In the genomic region with DNA sequence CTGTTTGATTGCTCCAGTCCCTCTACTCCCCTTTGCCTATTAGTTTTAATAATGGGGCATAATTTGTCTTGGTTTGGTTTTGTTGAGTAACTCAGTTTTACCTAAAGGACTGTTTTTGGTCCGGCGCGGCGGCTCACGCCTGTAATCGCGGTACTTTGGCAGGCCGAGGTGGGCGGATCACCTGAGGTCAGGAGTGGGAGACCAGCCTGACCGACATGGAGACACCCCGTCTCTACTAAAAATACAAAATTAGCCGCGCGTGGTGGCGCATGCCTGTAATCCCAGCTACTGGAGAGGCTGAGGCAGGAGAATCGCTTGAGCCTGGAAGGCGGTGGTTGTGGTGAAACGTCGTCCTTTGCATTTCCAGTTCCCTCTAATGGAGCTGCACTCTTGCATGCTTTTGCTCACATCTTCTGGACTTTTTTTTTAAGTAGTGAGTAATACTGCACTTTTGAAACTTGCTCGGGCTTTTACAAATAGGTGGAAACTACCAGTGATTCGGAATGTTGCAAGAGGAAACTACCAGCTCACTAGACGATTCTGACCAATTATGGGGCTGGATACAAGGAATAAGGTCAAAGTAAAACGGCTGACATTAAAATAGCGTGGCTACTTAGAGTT, we compare ENCODE assay signal across 8 cellular contexts. TPM values are rescaled to one million over a fixed set of nuclear protein-coding genes. Genes with fewer than 3 reads are reported as not detected.
A peak's percentile ranks its signal among the peaks of the same experiment; 100 is the strongest.
DNase-seq lines count a peak whose midpoint lies in the region; ATAC-seq, FAIRE-seq and TF ChIP-seq lines count a peak whose summit lies in the region.

No MANE protein-coding gene starts in this region.

- H3K27me3 Mint-ChIP-seq in Caco-2 (ENCODE audit: insufficient read depth, unreplicated experiment) = no peaks in the 10 kb centered on the region

- TSS peak; percentile 96 for BruUV-seq in Caco-2 (replicated peaks; lab: Mats Ljungman, UMichigan)

- peaks cover 3% of the 10 kb centered on the region; the same call in 1 of the 2 replicates for H3K36me3 ChIP-seq in Caco-2 (ENCODE audit: control insufficient read depth, insufficient read depth, low read length)
- H3K36me3 ChIP-seq in esophagus squamous epithelium = peaks cover 0 to 49% (median 25%) of the 10 kb centered on the region in 3 donors
- H3K36me3 ChIP-seq in pancreas = peaks cover 4 to 30% (median 26%) of the 10 kb centered on the region in 3 donors

- CTCF ChIA-PET in Caco-2 (lab: Charles Lee) = interaction anchor here (0.7 to 1.6 kb wide), 3 partner anchors 53 to 109 kb away, joined by 3 to 5 read pairs (median 3); a partner anchor contains a TSS

- peak; percentile 10 for ATAC-seq in GM21390 (IDR thresholded peaks at IDR 0.05; ENCODE audit: unreplicated experiment)
- ATAC-seq in HG03575 (IDR thresholded peaks at IDR 0.05; ENCODE audit: extremely low read depth, insufficient number of reproducible peaks, low FRiP score, unreplicated experiment) = peak; percentile 14
- ATAC-seq in pancreas = peak; percentile 3 to 36 (median 8)

- peak overlapping the region; percentile 85 for H3K27ac Mint-ChIP-seq in Caco-2 (ENCODE audit: unreplicated experiment)

- H3K4me1 Mint-ChIP-seq in Caco-2 (ENCODE audit: low read depth, unreplicated experiment) = peaks cover 8% of the 10 kb centered on the region

- no peak for TF ChIP-seq POLR2A in esophagus squamous epithelium (IDR thresholded peaks at IDR 0.05)

- TF ChIP-seq CTCF in Caco-2 (IDR thresholded peaks at IDR 0.05; ENCODE audit: insufficient read depth in 1 of 2, low read depth in 1 of 2, low read length in 1 of 2, severe bottlenecking in 1 of 2, unreplicated experiment in 1 of 2) (no peak), esophagus squamous epithelium (IDR thresholded peaks at IDR 0.05) (no peak), pancreas (IDR thresholded peaks at IDR 0.05) (no peak)

- peak overlapping the region; percentile 70 for H3K4me3 Mint-ChIP-seq in Caco-2 (ENCODE audit: unreplicated experiment)

- H3K9me3 Mint-ChIP-seq in Caco-2 (ENCODE audit: unreplicated experiment) = no peaks in the 10 kb centered on the region

- peaks cover 56% of the 10 kb centered on the region for H3K36me3 Mint-ChIP-seq in Caco-2 (ENCODE audit: insufficient read depth, unreplicated experiment)

- H3K4me1 ChIP-seq in Caco-2 (peaks cover 10% of the 10 kb centered on the region), esophagus squamous epithelium (peaks cover 15 to 46% (median 27%) of the 10 kb centered on the region in 3 donors), pancreas (peaks cover 5 to 26% (median 11%) of the 10 kb centered on the region in 3 donors)

- DNase-seq in Caco-2 (peak; percentile 43 to 49), esophagus squamous epithelium (lab: John Stamatoyannopoulos, UW) (no peak), pancreas (peak in 4 of 6 donors; percentile 24 to 50 (median 38)), NCI-H1048 (lab: John Stamatoyannopoulos, UW) (no peak), NCI-H2196 (lab: John Stamatoyannopoulos, UW; ENCODE audit: unreplicated experiment) (no peak)
- DNase-seq in activated CD4-positive, CD25-positive, alpha-beta regulatory T cell treated with anti-CD3 and anti-CD28 coated beads, Interleukin-2, amount 50 U/mL, for 72 hours = peak; percentile 37

- 41 to 43% methylated on average over 24 of the region's 24 CpGs for WGBS in esophagus squamous epithelium, 2 donors
- WGBS in pancreas, 2 donors = 64 to 67% methylated on average over 24 of the region's 24 CpGs

- H3K27ac ChIP-seq in esophagus squamous epithelium (peak overlapping the region; percentile 89 to 99 (median 96)), pancreas (peak overlapping the region in 3 of 4 donors; percentile 70 to 90 (median 73))

- POLR2A ChIA-PET in Caco-2 (lab: Charles Lee) = interaction anchor here (0.6 to 1.3 kb wide), 7 partner anchors 23 to 173 kb away, joined by 3 to 16 read pairs (median 5); a partner anchor contains a TSS

- H3K4me3 ChIP-seq in Caco-2 (ENCODE audit: low read depth, low read length) (peak overlapping the region; percentile 36), esophagus squamous epithelium (peak overlapping the region; percentile 67 to 98 (median 90)), pancreas (peak overlapping the region in 2 of 4 donors; percentile 81 to 90)

- intact Hi-C loops in Caco-2 (cut with micrococcal nuclease; ENCODE audit: unreplicated experiment) (loop anchor here (1.0 to 2.0 kb wide), 5 partner anchors 22 to 64 kb away; a partner anchor contains a TSS), esophagus squamous epithelium (cut with DNase I) (no loop called here), pancreas (cut with DNase I) (no loop called here)

- H3K9me3 ChIP-seq in Caco-2 (no peaks in the 10 kb centered on the region), esophagus squamous epithelium (no peaks in the 10 kb centered on the region), pancreas (no peaks in the 10 kb centered on the region)

- no peak for FAIRE-seq in pancreas (lab: Jason Lieb, UNC)

- no peaks in the 10 kb centered on the region for H3K27me3 ChIP-seq in Caco-2 (replicated peaks; ENCODE audit: control insufficient read depth, insufficient read depth, low read length)
- H3K27me3 ChIP-seq in esophagus squamous epithelium = no peaks in the 10 kb centered on the region
- no peaks in the 10 kb centered on the region for H3K27me3 ChIP-seq in pancreas

RNA-seq across cellular contexts. Expression of a gene that starts 0.7 kb away (rescaled TPM):
- 39.3 and 41.3 TPM in 2 replicates for total RNA-seq in Caco-2 (2022)
- 10 to 100 TPM; 16.6 to 29.0 (median 17.9) TPM for total RNA-seq in esophagus squamous epithelium
- total RNA-seq in pancreas = 10 to 100 TPM; 10.7 to 18.0 (median 11.5) TPM
- 1 to 10 TPM; 7.1 TPM for polyA plus RNA-seq in pancreas

RNA-seq across cellular contexts. Expression of a gene that starts 33.1 kb away (rescaled TPM):
- 853 and 871 TPM in 2 replicates for total RNA-seq in Caco-2 (2022)
- 100 to 1,000 TPM; 200 to 321 (median 252) TPM for total RNA-seq in esophagus squamous epithelium
- 100 to 1,000 TPM; 353 to 633 (median 516) TPM for total RNA-seq in pancreas
- 100 to 1,000 TPM in 1 of 2 donors, 10 to 100 TPM in 1; 66.3 to 117 TPM for polyA plus RNA-seq in pancreas

RNA-seq across cellular contexts. Expression of a gene that starts 51.1 kb away (rescaled TPM):
- total RNA-seq in Caco-2 (2022) (0.68 and 1.3 TPM in 2 replicates), esophagus squamous epithelium (not detected), pancreas (not detected)
- not detected for polyA plus RNA-seq in pancreas

Comparison
In these comparisons a context has a peak if more than half of its experiments do, and no peak if none do; other contexts are left out.
1. DNase-seq: peak in Caco-2 (2 of 2), activated CD4-positive, CD25-positive, alpha-beta regulatory T cell treated with anti-CD3 and anti-CD28 coated beads, Interleukin-2, amount 50 U/mL, for 72 hours (single experiment) and pancreas (4 of 6); none in esophagus squamous epithelium (single experiment), NCI-H1048 (single experiment) and NCI-H2196 (single experiment).
2. Peak in every context shown above with its lines, with median percentiles within 50 percentile points of each other: ATAC-seq.